In the genomic region with DNA sequence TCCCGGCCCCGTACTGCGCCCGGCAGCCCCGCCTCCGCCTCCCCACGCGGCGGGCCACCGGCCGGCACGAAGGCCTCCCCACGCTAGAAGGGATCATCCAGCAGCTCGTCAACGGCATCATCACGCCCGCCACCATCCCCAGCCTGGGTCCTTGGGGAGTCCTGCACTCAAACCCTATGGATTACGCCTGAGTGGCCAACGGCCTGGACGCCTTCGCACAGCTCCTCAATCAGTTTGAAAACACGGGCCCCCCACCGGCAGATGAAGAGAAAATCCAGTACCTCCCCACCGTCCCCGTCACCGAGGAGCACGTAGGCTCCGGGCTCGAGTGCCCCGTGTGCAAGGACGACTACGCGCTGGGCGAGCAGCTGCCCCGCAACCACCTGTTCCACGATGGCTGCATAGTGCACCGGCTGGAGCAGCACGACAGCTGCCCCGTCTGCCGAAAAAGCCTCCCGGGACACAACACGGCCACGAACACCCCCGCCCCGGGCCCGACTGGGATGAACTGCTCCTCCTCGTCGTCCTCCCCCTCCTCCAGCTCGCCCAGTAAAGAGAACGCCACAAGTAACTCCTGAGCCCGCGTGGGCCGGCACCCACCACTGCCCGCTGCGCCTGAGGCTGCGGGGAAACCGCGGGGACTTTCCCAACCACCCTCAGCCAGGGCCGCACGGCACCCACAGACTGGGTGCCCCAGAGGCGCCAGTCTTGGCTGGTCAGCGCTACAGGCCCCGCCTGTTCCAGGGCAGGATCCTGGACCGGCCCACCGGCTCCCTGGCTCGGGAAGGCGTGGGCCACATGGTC, we compare ENCODE assay signal across 8 cellular contexts. TPM values are rescaled to one million over a fixed set of nuclear protein-coding genes. Genes with fewer than 3 reads are reported as not detected.
DNase-seq lines count a peak whose midpoint lies in the region; ATAC-seq and TF ChIP-seq lines count a peak whose summit lies in the region.

No MANE protein-coding gene starts in this region.

- H3K27ac Mint-ChIP-seq in CD4-positive, CD25-positive, alpha-beta regulatory T cell, result no peak overlapping the region
- H3K27ac Mint-ChIP-seq in GM23338, result no peak overlapping the region

- H3F3A ChIP-seq in GM23338 (replicated peaks; ENCODE audit: low read depth), result no peaks in the 10 kb centered on the region

- H3K9me3 Mint-ChIP-seq in CD4-positive, CD25-positive, alpha-beta regulatory T cell, result peaks cover 0 to 2% (median 0%) of the 10 kb centered on the region in 7 donors
- H3K9me3 Mint-ChIP-seq in GM23338, result peaks cover 2% of the 10 kb centered on the region; the same call in 2 of the 3 replicates

- H3K4me3 ChIP-seq in CD4-positive, CD25-positive, alpha-beta regulatory T cell (ENCODE audit: low read depth, low read length), result no peak overlapping the region
- H3K4me3 ChIP-seq in GM23338 (no peak overlapping the region), psoas muscle (peak overlapping the region; percentile 62)
- peak overlapping the region; percentile 43 for H3K4me3 ChIP-seq in effector memory CD4-positive, alpha-beta T cell (ENCODE audit: insufficient read depth, low read depth, low read length, poor library complexity, severe bottlenecking)

- H3K27ac ChIP-seq in CD4-positive, CD25-positive, alpha-beta regulatory T cell (ENCODE audit: insufficient read depth, low read length, poor library complexity, severe bottlenecking), result no peak overlapping the region
- H3K27ac ChIP-seq in GM23338 (ENCODE audit: low read depth), result no peak overlapping the region
- no peak overlapping the region for H3K27ac ChIP-seq in effector memory CD4-positive, alpha-beta T cell (ENCODE audit: insufficient read depth, low read length, poor library complexity, severe bottlenecking)
- peak overlapping the region; percentile 21 for H3K27ac ChIP-seq in psoas muscle

- DNase-seq in CD4-positive, CD25-positive, alpha-beta regulatory T cell, result peak in 2 of 3 donors; percentile 14 to 22
- DNase-seq in GM23338 (ENCODE audit: low spot score), result peak; percentile 44
- DNase-seq in activated CD4-positive, alpha-beta T cell treated with anti-CD3 and anti-CD28 coated beads for 24 hours (ENCODE audit: low read depth in 2 of 2), result peak; percentile 6
- peak in 1 of 3 donors; percentile 3 for DNase-seq in effector memory CD4-positive, alpha-beta T cell
- peak; percentile 36 to 67 for DNase-seq in psoas muscle
- DNase-seq in mucosa of gallbladder (ENCODE audit: low spot score), result no peak
- no peak for DNase-seq in NAMALWA (ENCODE audit: low spot score)
- no peak for DNase-seq in KBM-7

- H3K36me3 ChIP-seq in CD4-positive, CD25-positive, alpha-beta regulatory T cell (ENCODE audit: control insufficient read depth, insufficient read depth, low read length), result no peaks in the 10 kb centered on the region
- no peaks in the 10 kb centered on the region for H3K36me3 ChIP-seq in GM23338 (ENCODE audit: insufficient read depth)
- H3K36me3 ChIP-seq in effector memory CD4-positive, alpha-beta T cell (ENCODE audit: control insufficient read depth, insufficient read depth, low read length), result no peaks in the 10 kb centered on the region
- no peaks in the 10 kb centered on the region for H3K36me3 ChIP-seq in psoas muscle (ENCODE audit: insufficient read depth in 1 of 2, low read depth in 1 of 2)

- 8 to 11% (median 9%) methylated on average over 65 to 67 of the region's 67 CpGs for WGBS in psoas muscle, 3 donors

- no peaks in the 10 kb centered on the region; the same call in 1 of the 2 replicates for H4K20me1 ChIP-seq in GM23338 (replicated peaks; ENCODE audit: insufficient read depth)

- no peak for TF ChIP-seq CTCF in GM23338 (conservative IDR thresholded peaks at IDR 0.05; ENCODE audit: low read depth in 2 of 2)
- no peak for TF ChIP-seq CTCF in psoas muscle (IDR thresholded peaks at IDR 0.05)

- in situ Hi-C loops in KBM-7 (cut with MboI; ENCODE audit: low pct_unique_long_range_greater_than_20kb, low sequenced_read_pairs), result no loop called here

- H3K79me2 ChIP-seq in GM23338 (replicated peaks; ENCODE audit: insufficient read depth), result no peaks in the 10 kb centered on the region

- peaks cover 23% of the 10 kb centered on the region for H3K27me3 ChIP-seq in CD4-positive, CD25-positive, alpha-beta regulatory T cell (ENCODE audit: control insufficient read depth, insufficient read depth, low read length)
- H3K27me3 ChIP-seq in GM23338 (ENCODE audit: insufficient read depth), result no peaks in the 10 kb centered on the region
- H3K27me3 ChIP-seq in effector memory CD4-positive, alpha-beta T cell (replicated peaks; ENCODE audit: control insufficient read depth, insufficient read depth, low read length, poor library complexity, severe bottlenecking), result peaks cover 24% of the 10 kb centered on the region
- H3K27me3 ChIP-seq in psoas muscle (ENCODE audit: insufficient read depth in 3 of 3, low read length in 2 of 3), result peaks cover 0 to 10% (median 0%) of the 10 kb centered on the region in 3 donors

- peaks cover 62% of the 10 kb centered on the region for H3K27me3 Mint-ChIP-seq in CD4-positive, CD25-positive, alpha-beta regulatory T cell
- H3K27me3 Mint-ChIP-seq in GM23338 (ENCODE audit: insufficient read depth, low read depth, poor library complexity), result peaks cover 6% of the 10 kb centered on the region

- H3K36me3 Mint-ChIP-seq in CD4-positive, CD25-positive, alpha-beta regulatory T cell, result peaks cover 3% of the 10 kb centered on the region
- no peaks in the 10 kb centered on the region for H3K36me3 Mint-ChIP-seq in GM23338 (ENCODE audit: low read depth)

- intact Hi-C loops in psoas muscle (cut with DNase I), result no loop called here

- H3K4me3 Mint-ChIP-seq in CD4-positive, CD25-positive, alpha-beta regulatory T cell, result peak overlapping the region in 3 of 4 donors; percentile 52 to 86 (median 77)
- no peak overlapping the region for H3K4me3 Mint-ChIP-seq in GM23338

- peaks cover 5 to 14% (median 11%) of the 10 kb centered on the region in 4 donors for H3K4me1 Mint-ChIP-seq in CD4-positive, CD25-positive, alpha-beta regulatory T cell
- peaks cover 9% of the 10 kb centered on the region for H3K4me1 Mint-ChIP-seq in GM23338

- peaks cover 16% of the 10 kb centered on the region for H3K4me1 ChIP-seq in CD4-positive, CD25-positive, alpha-beta regulatory T cell (ENCODE audit: control insufficient read depth, insufficient read depth, low read length, poor library complexity, severe bottlenecking)
- H3K4me1 ChIP-seq in GM23338 (ENCODE audit: insufficient read depth), result no peaks in the 10 kb centered on the region
- peaks cover 15% of the 10 kb centered on the region for H3K4me1 ChIP-seq in effector memory CD4-positive, alpha-beta T cell (ENCODE audit: control insufficient read depth, insufficient read depth, low read length, poor library complexity, severe bottlenecking)
- peaks cover 5% of the 10 kb centered on the region for H3K4me1 ChIP-seq in psoas muscle

- peak overlapping the region; percentile 84 for H2AFZ ChIP-seq in GM23338

- ATAC-seq in CD4-positive, CD25-positive, alpha-beta regulatory T cell (ENCODE audit: low read depth in 2 of 2), result peak; percentile 43 to 46
- peak; percentile 77 for ATAC-seq in GM23338
- peak; percentile 74 to 90 (median 86) for ATAC-seq in psoas muscle

- H3K4me2 ChIP-seq in GM23338, result no peak overlapping the region

- H3K9me2 ChIP-seq in GM23338 (ENCODE audit: insufficient read depth), result 0 out of 2 replicates have a peak, but pooled peaks cover 9% of the 10 kb centered on the region

- no peaks in the 10 kb centered on the region for H3K9me3 ChIP-seq in CD4-positive, CD25-positive, alpha-beta regulatory T cell (ENCODE audit: control insufficient read depth in 2 of 2, low read length in 2 of 2)
- no peaks in the 10 kb centered on the region for H3K9me3 ChIP-seq in effector memory CD4-positive, alpha-beta T cell (ENCODE audit: control insufficient read depth, low read length)
- no peaks in the 10 kb centered on the region for H3K9me3 ChIP-seq in psoas muscle

TF ChIP-seq in GM23338, 12 proteins besides CTCF, POLR2A, EP300 and RAD21 (continues in another document):
- TF ChIP-seq EZH2 (IDR thresholded peaks at IDR 0.05; ENCODE audit: low read depth, unreplicated experiment) (no peak), JUNB (IDR thresholded peaks at IDR 0.05; ENCODE audit: unreplicated experiment) (no peak), NANOG (IDR thresholded peaks at IDR 0.05; ENCODE audit: borderline replicate concordance) (no peak), EZH2phosphoT487 (IDR thresholded peaks at IDR 0.05; ENCODE audit: unreplicated experiment) (no peak)
- TF ChIP-seq, protein P1, sequence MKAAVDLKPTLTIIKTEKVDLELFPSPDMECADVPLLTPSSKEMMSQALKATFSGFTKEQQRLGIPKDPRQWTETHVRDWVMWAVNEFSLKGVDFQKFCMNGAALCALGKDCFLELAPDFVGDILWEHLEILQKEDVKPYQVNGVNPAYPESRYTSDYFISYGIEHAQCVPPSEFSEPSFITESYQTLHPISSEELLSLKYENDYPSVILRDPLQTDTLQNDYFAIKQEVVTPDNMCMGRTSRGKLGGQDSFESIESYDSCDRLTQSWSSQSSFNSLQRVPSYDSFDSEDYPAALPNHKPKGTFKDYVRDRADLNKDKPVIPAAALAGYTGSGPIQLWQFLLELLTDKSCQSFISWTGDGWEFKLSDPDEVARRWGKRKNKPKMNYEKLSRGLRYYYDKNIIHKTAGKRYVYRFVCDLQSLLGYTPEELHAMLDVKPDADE (IDR thresholded peaks at IDR 0.05), result no peak

RNA-seq across cellular contexts. Expression of a gene that starts 39.0 kb away (rescaled TPM):
- total RNA-seq in CD4-positive, CD25-positive, alpha-beta regulatory T cell, result 27.8 TPM
- 10 to 100 TPM in 3 of 4 donors, 1 to 10 TPM in 1; 9.8 to 16.7 (median 14.6) TPM for polyA plus RNA-seq in CD4-positive, CD25-positive, alpha-beta regulatory T cell
- 34.9 and 45.9 TPM in 2 replicates for total RNA-seq in GM23338 (2014; rRNA removed; shearing (Covaris generic))
- polyA plus RNA-seq in GM23338 (2016; fragmentation: Nextera tagmentation; extraction: Ambion mirVana) (19.6 and 23.4 TPM in 2 replicates), psoas muscle (100 to 1,000 TPM in 1 of 3 donors, 10 to 100 TPM in 2; 42.3 to 127 (median 61.6) TPM)
- total RNA-seq in psoas muscle (100 to 1,000 TPM in 2 of 4 donors, 10 to 100 TPM in 2; 86.0 to 231 (median 105) TPM), mucosa of gallbladder (67.5 TPM)

Comparison
In these comparisons a context has a peak if more than half of its experiments do, and no peak if none do; other contexts are left out.
1. DNase-seq: peak in CD4-positive, CD25-positive, alpha-beta regulatory T cell (2 of 3), GM23338 (single experiment), activated CD4-positive, alpha-beta T cell treated with anti-CD3 and anti-CD28 coated beads for 24 hours (2 of 2) and psoas muscle (2 of 2); none in mucosa of gallbladder (single experiment), NAMALWA (single experiment) and KBM-7 (single experiment).
2. H3K4me3 ChIP-seq: peak in effector memory CD4-positive, alpha-beta T cell (single experiment) and psoas muscle (single experiment); none in CD4-positive, CD25-positive, alpha-beta regulatory T cell (single experiment) and GM23338 (single experiment).
3. Peak in every context shown above with its lines, with median percentiles within 50 percentile points of each other: ATAC-seq.